10 cellular contexts compared by ENCODE assay signal in genomic region chr7:151046603-151047573, GRCh38. TPM values are rescaled to one million over a fixed set of nuclear protein-coding genes. Genes with fewer than 3 reads are reported as not detected.
DNase-seq lines count a peak whose midpoint lies in the region; ATAC-seq, FAIRE-seq and TF ChIP-seq lines count a peak whose summit lies in the region.
"Had no signal": no experiment of that assay in that cellular context is flagged by ENCODE, and none has a peak within 500 bp of the region (broad histone marks: within the 10 kb centered on the region; RNA-seq: fewer than 3 reads in every experiment).

No MANE protein-coding gene starts in this region.

- no peak for ATAC-seq in right cardiac atrium
- ATAC-seq: natural killer cell treated with Interleukin-12 subunit alpha and Interleukin-12 subunit beta and Interleukin-15 and Interleukin-18, amount 100 ng/mL, for 72 hours had no signal

- H3K27me3 ChIP-seq in right cardiac atrium (ENCODE audit: control insufficient read depth, insufficient read depth) (no peaks in the 10 kb centered on the region), left ventricle myocardium inferior (ENCODE audit: low read depth) (peaks cover 8% of the 10 kb centered on the region), WERI-Rb-1 (ENCODE audit: insufficient read depth, low read depth, severe bottlenecking) (no peaks in the 10 kb centered on the region)

- 46% methylated on average over 14 of the region's 14 CpGs for WGBS in right cardiac atrium

- H3K4me1 ChIP-seq in right cardiac atrium (ENCODE audit: control insufficient read depth, insufficient read depth, low read length) (no peaks in the 10 kb centered on the region), left ventricle myocardium inferior (peaks cover 10% of the 10 kb centered on the region)

- TF ChIP-seq CTCF in left ventricle myocardium inferior (IDR thresholded peaks at IDR 0.05; ENCODE audit: borderline replicate concordance) (no peak), fibroblast of pulmonary artery (IDR thresholded peaks at IDR 0.05; ENCODE audit: low read length, missing control alignments) (no peak), WERI-Rb-1 (IDR thresholded peaks at IDR 0.05; ENCODE audit: low read depth, low read length) (no peak)

- intact Hi-C loops in right cardiac atrium (cut with DNase I) (no loop called here), left ventricle myocardium inferior (cut with micrococcal nuclease) (no loop called here)
- intact Hi-C loops in activated CD4-positive, alpha-beta T cell treated with anti-CD3 and anti-CD28 coated beads, Interleukin-2, amount 10 ng/mL, durations not matched to agents 24 days and 14 days (cut with micrococcal nuclease), result no loop called here

- H3K9me3 ChIP-seq in right cardiac atrium (ENCODE audit: control insufficient read depth, low read length) (no peaks in the 10 kb centered on the region), left ventricle myocardium inferior (replicated peaks) (no peaks in the 10 kb centered on the region), WERI-Rb-1 (ENCODE audit: severe bottlenecking) (no peaks in the 10 kb centered on the region)

- peaks cover 5% of the 10 kb centered on the region for H3K27me3 Mint-ChIP-seq in activated CD4-positive, alpha-beta T cell treated with anti-CD3 and anti-CD28 coated beads, Interleukin-2, amount 10 ng/mL, durations not matched to agents 24 days and 14 days
- H3K27me3 Mint-ChIP-seq: natural killer cell treated with Interleukin-12 subunit alpha and Interleukin-12 subunit beta and Interleukin-15 and Interleukin-18, amount 100 ng/mL, for 72 hours had no signal

- H3K9me3 Mint-ChIP-seq in activated CD4-positive, alpha-beta T cell treated with anti-CD3 and anti-CD28 coated beads, Interleukin-2, amount 10 ng/mL, durations not matched to agents 24 days and 14 days, result no peaks in the 10 kb centered on the region
- H3K9me3 Mint-ChIP-seq: natural killer cell treated with Interleukin-12 subunit alpha and Interleukin-12 subunit beta and Interleukin-15 and Interleukin-18, amount 100 ng/mL, for 72 hours had no signal

- H3K27ac ChIP-seq in right cardiac atrium (ENCODE audit: low read length), result no peak overlapping the region
- H3K27ac ChIP-seq in left ventricle myocardium inferior (replicated peaks), result no peak overlapping the region
- H3K27ac ChIP-seq in WERI-Rb-1, result no peak overlapping the region

- peaks cover 23% of the 10 kb centered on the region for H3K36me3 ChIP-seq in left ventricle myocardium inferior
- H3K36me3 ChIP-seq in WERI-Rb-1, result peaks cover 3% of the 10 kb centered on the region; the same call in 1 of the 2 replicates

- peaks cover 3% of the 10 kb centered on the region for H3K36me3 Mint-ChIP-seq in activated CD4-positive, alpha-beta T cell treated with anti-CD3 and anti-CD28 coated beads, Interleukin-2, amount 10 ng/mL, durations not matched to agents 24 days and 14 days (ENCODE audit: low read depth)
- H3K36me3 Mint-ChIP-seq: natural killer cell treated with Interleukin-12 subunit alpha and Interleukin-12 subunit beta and Interleukin-15 and Interleukin-18, amount 100 ng/mL, for 72 hours had no signal

- DNase-seq in right cardiac atrium, result peak in 2 of 3 donors; percentile 59 to 78
- DNase-seq in left ventricle myocardium inferior, result no peak
- peak; percentile 3 for DNase-seq in RCC 7860 (ENCODE audit: low spot score)
- peak; percentile 65 for DNase-seq in fibroblast of pulmonary artery (ENCODE audit: low read depth)
- no peak for DNase-seq in effector CD4-positive, alpha-beta T cell
- DNase-seq in UCSD-AML1 (lab: John Stamatoyannopoulos, UW; ENCODE audit: unreplicated experiment), result no peak
- DNase-seq in WERI-Rb-1, result no peak
- DNase-seq in activated CD4-positive, alpha-beta T cell treated with anti-CD3 and anti-CD28 coated beads, Interleukin-2, amount 10 ng/mL, durations not matched to agents 24 days and 14 days, result no peak
- DNase-seq: T-helper 9 cell had no signal

- no peak overlapping the region for H3K27ac Mint-ChIP-seq in activated CD4-positive, alpha-beta T cell treated with anti-CD3 and anti-CD28 coated beads, Interleukin-2, amount 10 ng/mL, durations not matched to agents 24 days and 14 days
- H3K27ac Mint-ChIP-seq: natural killer cell treated with Interleukin-12 subunit alpha and Interleukin-12 subunit beta and Interleukin-15 and Interleukin-18, amount 100 ng/mL, for 72 hours had no signal

- H3K4me3 ChIP-seq in right cardiac atrium (ENCODE audit: low read length), result no peak overlapping the region
- no peak overlapping the region for H3K4me3 ChIP-seq in left ventricle myocardium inferior
- H3K4me3 ChIP-seq in fibroblast of pulmonary artery (replicated peaks; ENCODE audit: low read depth, low read length), result no peak overlapping the region
- no peak overlapping the region for H3K4me3 ChIP-seq in WERI-Rb-1 (ENCODE audit: low read depth, low read length)

- H3K4me1 Mint-ChIP-seq in activated CD4-positive, alpha-beta T cell treated with anti-CD3 and anti-CD28 coated beads, Interleukin-2, amount 10 ng/mL, durations not matched to agents 24 days and 14 days, result no peaks in the 10 kb centered on the region

- H3K4me3 Mint-ChIP-seq in activated CD4-positive, alpha-beta T cell treated with anti-CD3 and anti-CD28 coated beads, Interleukin-2, amount 10 ng/mL, durations not matched to agents 24 days and 14 days, result no peak overlapping the region
- H3K4me3 Mint-ChIP-seq: natural killer cell treated with Interleukin-12 subunit alpha and Interleukin-12 subunit beta and Interleukin-15 and Interleukin-18, amount 100 ng/mL, for 72 hours had no signal

- no peak for FAIRE-seq in RCC 7860 (lab: Jason Lieb, UNC)

RNA-seq across cellular contexts. Expression of gene ASIC3, which starts 1.4 kb away (rescaled TPM):
- 1 to 10 TPM; 4.0 to 6.5 (median 5.0) TPM for total RNA-seq in right cardiac atrium
- polyA plus RNA-seq in right cardiac atrium, result 5.3 TPM
- total RNA-seq in left ventricle myocardium inferior, result 5.3 TPM
- 3.5 and 4.0 TPM in 2 replicates for total RNA-seq in activated CD4-positive, alpha-beta T cell treated with anti-CD3 and anti-CD28 coated beads, Interleukin-2, amount 10 ng/mL, durations not matched to agents 24 days and 14 days

RNA-seq across cellular contexts. Expression of gene CDK5, which starts 10.8 kb away (rescaled TPM):
- 10 to 100 TPM in 1 of 4 donors, 1 to 10 TPM in 3; 6.2 to 11.2 (median 7.4) TPM for total RNA-seq in right cardiac atrium
- 6.5 TPM for polyA plus RNA-seq in right cardiac atrium
- total RNA-seq in left ventricle myocardium inferior, result 9.6 TPM
- total RNA-seq in activated CD4-positive, alpha-beta T cell treated with anti-CD3 and anti-CD28 coated beads, Interleukin-2, amount 10 ng/mL, durations not matched to agents 24 days and 14 days, result 26.5 and 26.8 TPM in 2 replicates

RNA-seq across cellular contexts. Expression of gene SLC4A2, which starts 12.5 kb away (rescaled TPM):
- 100 to 1,000 TPM in 2 of 4 donors, 10 to 100 TPM in 2; 83.5 to 120 (median 96.5) TPM for total RNA-seq in right cardiac atrium
- 61.7 TPM for polyA plus RNA-seq in right cardiac atrium
- total RNA-seq in left ventricle myocardium inferior, result 62.9 TPM
- 115 and 127 TPM in 2 replicates for total RNA-seq in activated CD4-positive, alpha-beta T cell treated with anti-CD3 and anti-CD28 coated beads, Interleukin-2, amount 10 ng/mL, durations not matched to agents 24 days and 14 days

RNA-seq across cellular contexts. Expression of gene ABCB8, which starts 18.6 kb away (rescaled TPM):
- total RNA-seq in right cardiac atrium (10 to 100 TPM; 20.9 to 24.5 (median 23.4) TPM), left ventricle myocardium inferior (28.3 TPM)
- 19.6 TPM for polyA plus RNA-seq in right cardiac atrium
- total RNA-seq in activated CD4-positive, alpha-beta T cell treated with anti-CD3 and anti-CD28 coated beads, Interleukin-2, amount 10 ng/mL, durations not matched to agents 24 days and 14 days, result 56.4 and 57.4 TPM in 2 replicates

RNA-seq across cellular contexts. Expression of gene ATG9B, which starts 22.6 kb away (rescaled TPM):
- total RNA-seq in right cardiac atrium, result under 1 TPM in 2 of 4 donors, not detected in 2; 0.18 to 0.23 TPM
- 0.43 TPM for polyA plus RNA-seq in right cardiac atrium
- not detected for total RNA-seq in left ventricle myocardium inferior
- 7.3 and 7.5 TPM in 2 replicates for total RNA-seq in activated CD4-positive, alpha-beta T cell treated with anti-CD3 and anti-CD28 coated beads, Interleukin-2, amount 10 ng/mL, durations not matched to agents 24 days and 14 days

Comparison
In these comparisons a context has a peak if more than half of its experiments do, and no peak if none do; other contexts are left out.
1. DNase-seq: peak in right cardiac atrium (2 of 3), RCC 7860 (single experiment) and fibroblast of pulmonary artery (single experiment); none in left ventricle myocardium inferior (single experiment), effector CD4-positive, alpha-beta T cell (single experiment), UCSD-AML1 (single experiment), WERI-Rb-1 (single experiment) and activated CD4-positive, alpha-beta T cell treated with anti-CD3 and anti-CD28 coated beads, Interleukin-2, amount 10 ng/mL, durations not matched to agents 24 days and 14 days (single experiment).